Comparison of ENCODE assay signal across 25 cellular contexts in the genomic region with DNA sequence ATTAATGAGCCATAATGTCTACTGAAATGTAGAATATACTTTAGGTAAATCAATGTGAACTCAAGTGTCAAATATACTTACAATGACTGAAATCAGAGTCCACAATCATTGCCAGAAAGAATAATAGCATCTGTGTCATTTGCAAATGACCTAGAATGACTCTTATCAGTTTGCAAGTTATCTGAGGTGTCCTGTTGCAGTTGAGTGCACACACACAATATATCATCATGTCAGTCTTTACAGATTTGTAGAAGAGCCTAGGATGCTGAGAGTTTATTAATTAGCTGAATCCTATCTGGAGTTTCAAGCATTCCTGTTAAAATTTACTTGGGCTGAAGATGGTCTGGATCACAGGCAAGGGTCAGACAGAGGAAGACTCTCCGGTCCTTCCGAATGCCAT.
"Had no signal": no experiment of that assay in that cellular context is flagged by ENCODE, and none has a peak within 500 bp of the region (broad histone marks: within the 10 kb centered on the region; RNA-seq: fewer than 3 reads in every experiment).

No MANE protein-coding gene starts in this region.

- H3K9me3 ChIP-seq: pancreas, upper lobe of right lung had no signal

- H3K27ac ChIP-seq: esophagus muscularis mucosa, foreskin keratinocyte, gastroesophageal sphincter, heart left ventricle, left lung, neutrophil, pancreas, right lobe of liver, suprapubic skin, transverse colon, upper lobe of right lung, uterus had no signal

- H3K4me2 ChIP-seq: hepatocyte had no signal

- H3K4me3 ChIP-seq: esophagus muscularis mucosa, gastroesophageal sphincter, heart left ventricle, hepatocyte, left lung, mucosa of descending colon, pancreas, right lobe of liver, suprapubic skin, transverse colon, upper lobe of right lung, uterus had no signal

- H2AFZ ChIP-seq: hepatocyte had no signal

- H3K79me2 ChIP-seq: hepatocyte had no signal

- H3K4me1 ChIP-seq: esophagus muscularis mucosa, foreskin keratinocyte, gastroesophageal sphincter, heart left ventricle, left lung, pancreas, right lobe of liver, suprapubic skin, transverse colon, upper lobe of right lung, uterus had no signal

- H3K27me3 ChIP-seq: esophagus muscularis mucosa, foreskin keratinocyte, gastroesophageal sphincter, heart left ventricle, hepatocyte, left lung, neutrophil, pancreas, right lobe of liver, suprapubic skin, transverse colon, upper lobe of right lung, uterus had no signal

- DNase-seq: effector memory CD4-positive, alpha-beta T cell; foreskin keratinocyte; heart left ventricle; kidney; left lung; mesenchymal stem cell; mucosa of descending colon; naive B cell; pancreas; right lobe of liver; small intestine; stimulated activated CD4-positive, alpha-beta T cell treated with anti-CD3 and anti-CD28 coated beads, Interleukin-12 subunit alpha, Interleukin-12 subunit beta, amount 100 ng/mL, for 4 hours; stimulated activated CD4-positive, alpha-beta T cell treated with anti-CD3 and anti-CD28 coated beads, Interleukin-1b, Interleukin-23, amount 100 ng/mL, for 48 hours; stimulated activated CD4-positive, alpha-beta T cell treated with anti-CD3 and anti-CD28 coated beads, Interleukin-4, amount 100 ng/mL, for 1 hour; stimulated activated CD8-positive, alpha-beta memory T cell treated with anti-CD3 and anti-CD28 coated beads, Interleukin-4, amount 100 ng/mL, for 48 hours; stimulated activated naive CD4-positive, alpha-beta T cell; stimulated activated naive CD8-positive, alpha-beta T cell treated with anti-CD3 and anti-CD28 coated beads, Interleukin-15, amount 100 ng/mL, for 72 hours; transverse colon; upper lobe of right lung; uterus had no signal

- H3K36me3 ChIP-seq: esophagus muscularis mucosa, gastroesophageal sphincter, heart left ventricle, left lung, neutrophil, pancreas, right lobe of liver, suprapubic skin, transverse colon, upper lobe of right lung, uterus had no signal
